ENCODE assay signal across 11 cellular contexts in the genomic region with DNA sequence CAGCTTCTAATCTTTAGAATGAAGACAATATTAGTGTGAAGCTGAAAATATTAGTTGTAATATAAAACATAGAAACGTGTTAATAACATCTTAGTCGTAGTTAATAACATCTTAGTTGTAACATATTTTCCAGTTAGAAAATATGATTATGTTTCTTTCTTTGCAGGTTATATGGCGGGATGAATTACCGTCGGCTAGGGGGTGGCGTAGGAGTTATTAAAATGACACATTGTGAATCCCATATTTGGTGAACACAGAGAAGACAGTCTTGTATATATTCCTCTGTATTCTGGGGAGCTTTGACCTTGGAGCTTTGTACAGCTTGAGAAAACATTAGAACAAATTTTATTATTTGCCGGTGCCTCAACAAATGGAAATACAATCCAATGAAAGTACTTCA.
"Had no signal": no experiment of that assay in that cellular context is flagged by ENCODE, and none has a peak within 500 bp of the region (broad histone marks: within the 10 kb centered on the region; RNA-seq: fewer than 3 reads in every experiment).

No MANE protein-coding gene starts in this region.

- H3K9me3 ChIP-seq: HAP-1 had no signal

- FAIRE-seq: H1, H54 had no signal

- H3K4me1 ChIP-seq: HAP-1 had no signal

- DNase-seq: GM23248, GOT3, H7, H9, HCEC 1CT, HFFc6 had no signal

- ATAC-seq: GM23338, HCT116 had no signal

- H3K27ac ChIP-seq: GM23248 had no signal

- H3K4me3 Mint-ChIP-seq: GM23338, H9, HFFc6 had no signal

- H3K4me3 ChIP-seq: GM23248, GM23338, HAP-1 had no signal

- H3K27ac Mint-ChIP-seq: GM23338, H9, HFFc6 had no signal

- H3K4me1 Mint-ChIP-seq: GM23338, H9 had no signal

- H3K9me3 Mint-ChIP-seq: GM23338, H9, HFFc6 had no signal
